10 cellular contexts compared by ENCODE assay signal in the genomic region with DNA sequence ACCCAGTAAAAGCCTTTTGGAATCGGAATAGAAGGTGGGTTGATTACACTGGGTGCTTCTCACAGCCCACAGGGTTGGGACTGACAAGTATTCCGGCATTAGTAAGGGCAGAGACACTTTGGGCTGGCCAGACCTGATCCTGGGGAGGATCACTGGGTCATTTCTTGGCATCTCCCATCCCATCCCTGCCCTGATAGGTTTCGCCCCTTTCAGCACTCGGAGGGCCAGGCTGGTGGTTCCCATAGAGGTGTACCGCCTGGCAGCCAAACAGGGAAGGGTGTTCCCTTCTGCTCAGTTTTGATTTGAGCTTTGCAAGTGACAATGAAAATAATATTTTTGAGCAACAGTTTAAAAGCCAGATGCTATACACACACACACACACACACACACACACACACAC. TPM values are rescaled to one million over a fixed set of nuclear protein-coding genes. Genes with fewer than 3 reads are reported as not detected.
DNase-seq lines count a peak whose midpoint lies in the region; ATAC-seq and TF ChIP-seq lines count a peak whose summit lies in the region.
"Had no signal": no experiment of that assay in that cellular context is flagged by ENCODE, and none has a peak within 500 bp of the region (broad histone marks: within the 10 kb centered on the region; RNA-seq: fewer than 3 reads in every experiment).

No MANE protein-coding gene starts in this region.

- no peaks in the 10 kb centered on the region for H3K9me3 Mint-ChIP-seq in activated naive CD4-positive, alpha-beta T cell treated with anti-CD3 and anti-CD28 coated beads for 36 hours
- H3K9me3 Mint-ChIP-seq in memory B cell = no peaks in the 10 kb centered on the region
- H3K9me3 Mint-ChIP-seq: activated T-cell treated with anti-CD3 and anti-CD28 coated beads, Interleukin-2, amount 50 U/mL, for 4 hours had no signal

- WGBS in tibial nerve, 2 donors = 50 to 78% methylated on average over 5 of the region's 5 CpGs

- no peaks in the 10 kb centered on the region for H3K36me3 Mint-ChIP-seq in activated naive CD4-positive, alpha-beta T cell treated with anti-CD3 and anti-CD28 coated beads for 36 hours (ENCODE audit: low read depth)
- H3K36me3 Mint-ChIP-seq in memory B cell = no peaks in the 10 kb centered on the region

- H3K27me3 ChIP-seq in tibial artery (no peaks in the 10 kb centered on the region), tibial nerve (no peaks in the 10 kb centered on the region)

- CTCF ChIA-PET in activated naive CD4-positive, alpha-beta T cell treated with anti-CD3 and anti-CD28 coated beads for 36 hours (lab: Charles Lee) = interaction anchor here (0.7 kb wide), 1 partner anchor 35 kb away, joined by 5 read pairs; no protein-coding TSS in a partner anchor

- H3K27ac ChIP-seq in tibial artery (peak overlapping the region; percentile 10 to 32), tibial nerve (peak overlapping the region in 2 of 4 donors; percentile 77 to 81)
- H3K27ac ChIP-seq: BLaER1 had no signal

- peak overlapping the region; percentile 4 for H3K4me3 ChIP-seq in astrocyte of the spinal cord (ENCODE audit: low read depth, low read length)
- H3K4me3 ChIP-seq in tibial artery = peak overlapping the region; percentile 36 to 46
- peak overlapping the region in 2 of 4 donors; percentile 14 to 46 for H3K4me3 ChIP-seq in tibial nerve
- H3K4me3 ChIP-seq: BLaER1 had no signal

- in situ Hi-C loops in astrocyte of the spinal cord (cut with HindIII; ENCODE audit: low sequenced_read_pairs) = no loop called here

- DNase-seq in activated naive CD4-positive, alpha-beta T cell treated with anti-CD3 and anti-CD28 coated beads for 36 hours = no peak
- no peak for DNase-seq in activated naive CD4-positive, alpha-beta T cell treated with Interleukin-2 at 50 U/mL for 16 hours
- DNase-seq in astrocyte of the spinal cord (ENCODE audit: low read depth, low spot score) (no peak), memory B cell (ENCODE audit: low spot score in 2 of 2) (no peak), tibial artery (no peak), NCI-H1694 (lab: John Stamatoyannopoulos, UW) (no peak), NCI-H2227 treated with DMSO at 0.1 percent for 48 hours (lab: John Stamatoyannopoulos, UW) (no peak), tibial nerve (ENCODE audit: low spot score in 2 of 2) (no peak)
- DNase-seq: activated T-cell treated with anti-CD3 and anti-CD28 coated beads, Interleukin-2, amount 50 U/mL, for 4 hours had no signal

- ATAC-seq in memory B cell (ENCODE audit: low read depth) = no peak

- TF ChIP-seq CTCF in astrocyte of the spinal cord (IDR thresholded peaks at IDR 0.05; ENCODE audit: low read depth, low read length) (no peak), tibial artery (IDR thresholded peaks at IDR 0.05) (no peak), tibial nerve (IDR thresholded peaks at IDR 0.05) (no peak)

- H3K9me3 ChIP-seq in tibial artery (no peaks in the 10 kb centered on the region), tibial nerve (peaks cover 0 to 4% (median 0%) of the 10 kb centered on the region in 4 donors)
- H3K9me3 ChIP-seq: BLaER1 had no signal

- H3K4me1 ChIP-seq in tibial artery = peaks cover 0 to 13% (median 0%) of the 10 kb centered on the region in 4 donors
- peaks cover 0 to 20% (median 9%) of the 10 kb centered on the region in 4 donors for H3K4me1 ChIP-seq in tibial nerve
- H3K4me1 ChIP-seq: BLaER1 had no signal

- H3K36me3 ChIP-seq in tibial artery (no peaks in the 10 kb centered on the region), tibial nerve (no peaks in the 10 kb centered on the region)
- H3K36me3 ChIP-seq: BLaER1 had no signal

- TF ChIP-seq EP300 in tibial nerve (IDR thresholded peaks at IDR 0.05) = no peak

- no peak overlapping the region for H3K27ac Mint-ChIP-seq in activated naive CD4-positive, alpha-beta T cell treated with anti-CD3 and anti-CD28 coated beads for 36 hours
- H3K27ac Mint-ChIP-seq in memory B cell = no peak overlapping the region

- TF ChIP-seq POLR2A in tibial nerve (IDR thresholded peaks at IDR 0.05) = no peak

- peaks cover 16% of the 10 kb centered on the region for H3K4me1 Mint-ChIP-seq in activated naive CD4-positive, alpha-beta T cell treated with anti-CD3 and anti-CD28 coated beads for 36 hours (ENCODE audit: low read depth)
- H3K4me1 Mint-ChIP-seq in memory B cell = peaks cover 10% of the 10 kb centered on the region

- intact Hi-C loops in activated naive CD4-positive, alpha-beta T cell treated with anti-CD3 and anti-CD28 coated beads for 36 hours (cut with micrococcal nuclease) = loop anchor here (1.0 kb wide), 2 partner anchors 38 to 68 kb away; a partner anchor contains a TSS
- intact Hi-C loops in tibial artery (cut with DNase I; ENCODE audit: low total_unique reads) = no loop called here

- peaks cover 45% of the 10 kb centered on the region for H3K27me3 Mint-ChIP-seq in activated naive CD4-positive, alpha-beta T cell treated with anti-CD3 and anti-CD28 coated beads for 36 hours (ENCODE audit: low read depth)
- peaks cover 19% of the 10 kb centered on the region for H3K27me3 Mint-ChIP-seq in memory B cell

- H3K4me3 Mint-ChIP-seq in activated naive CD4-positive, alpha-beta T cell treated with anti-CD3 and anti-CD28 coated beads for 36 hours = peak overlapping the region; percentile 68
- peak overlapping the region; percentile 73 for H3K4me3 Mint-ChIP-seq in memory B cell

RNA-seq across cellular contexts. Expression of a gene that starts 37.3 kb away (rescaled TPM):
- total RNA-seq in activated naive CD4-positive, alpha-beta T cell treated with anti-CD3 and anti-CD28 coated beads for 36 hours = 1 to 10 TPM; 2.4 to 2.5 TPM
- total RNA-seq in tibial nerve = 100 to 1,000 TPM; 170 to 321 (median 212) TPM

Comparison
In these comparisons a context has a peak if more than half of its experiments do, and no peak if none do; other contexts are left out.
1. RNA of a gene that starts 37.3 kb away (total RNA-seq): 170 to 321 TPM in tibial nerve; 2.4 to 2.5 TPM in activated naive CD4-positive, alpha-beta T cell treated with anti-CD3 and anti-CD28 coated beads for 36 hours; every median in the first group is over 10 times any median in the second.